Comparison of ENCODE assay signal across 8 cellular contexts in genomic region chr12:13195848-13196301, GRCh38. TPM values are rescaled to one million over a fixed set of nuclear protein-coding genes. Genes with fewer than 3 reads are reported as not detected.
DNase-seq lines count a peak whose midpoint lies in the region; ATAC-seq and TF ChIP-seq lines count a peak whose summit lies in the region.

No MANE protein-coding gene starts in this region.

- intact Hi-C loops in colonic mucosa (cut with DNase I), result loop anchor here (5.0 kb wide), 1 partner anchor 94 kb away; the partner anchor contains the start of gene GSG1

- ATAC-seq in GM21367 (IDR thresholded peaks at IDR 0.05; ENCODE audit: unreplicated experiment) (no peak), GM18870 (IDR thresholded peaks at IDR 0.05; ENCODE audit: unreplicated experiment) (no peak)

- H3K9me3 ChIP-seq in colonic mucosa (no peaks in the 10 kb centered on the region), muscle layer of colon (ENCODE audit: low read length) (no peaks in the 10 kb centered on the region)

- TF ChIP-seq CTCF in 22Rv1 (IDR thresholded peaks at IDR 0.05) (no peak), colonic mucosa (IDR thresholded peaks at IDR 0.05) (no peak)

- no peaks in the 10 kb centered on the region for H3K27me3 ChIP-seq in colonic mucosa
- H3K27me3 ChIP-seq in muscle layer of colon (ENCODE audit: control insufficient read depth in 1 of 2, insufficient read depth in 2 of 2, low read length in 2 of 2), result no peaks in the 10 kb centered on the region

- peak; percentile 62 for DNase-seq in LHCN-M2 (ENCODE audit: low read depth)
- DNase-seq in colonic mucosa, result peak; percentile 56
- no peak for DNase-seq in NCI-H774 (lab: John Stamatoyannopoulos, UW)
- DNase-seq in NK-92 treated with Interleukin-12 subunit alpha and Interleukin-12 subunit beta, amount 100 ng/mL, for 24 hours (lab: John Stamatoyannopoulos, UW), result no peak

- H3K27ac ChIP-seq in 22Rv1, result peak overlapping the region; percentile 9
- peak overlapping the region; percentile 87 for H3K27ac ChIP-seq in colonic mucosa
- H3K27ac ChIP-seq in muscle layer of colon (ENCODE audit: low read depth, low read length), result peak overlapping the region; percentile 76

- H3K4me1 ChIP-seq in colonic mucosa (peaks cover 13% of the 10 kb centered on the region), muscle layer of colon (ENCODE audit: insufficient read depth, low read length) (peaks cover 26% of the 10 kb centered on the region)

- H3K4me3 ChIP-seq in colonic mucosa, result no peak overlapping the region
- H3K4me3 ChIP-seq in muscle layer of colon (ENCODE audit: low read depth in 1 of 2, low read length in 2 of 2), result no peak overlapping the region

- H3K36me3 ChIP-seq in colonic mucosa, result no peaks in the 10 kb centered on the region
- H3K36me3 ChIP-seq in muscle layer of colon (ENCODE audit: insufficient read depth, low read length), result no peaks in the 10 kb centered on the region

- H3K9ac ChIP-seq in colonic mucosa (ENCODE audit: low read depth in 2 of 2, low read length in 2 of 2), result peak overlapping the region in 1 of 2 donors; percentile 83
- H3K9ac ChIP-seq in muscle layer of colon (ENCODE audit: low read length), result no peak overlapping the region

RNA-seq across cellular contexts. Expression of gene EMP1, which starts 0.7 kb away (rescaled TPM):
- total RNA-seq in LHCN-M2 (2014; rRNA removed), result 590 and 679 TPM in 2 replicates
- 194 TPM for polyA plus RNA-seq in LHCN-M2 (2012)
- 100 to 1,000 TPM; 265 to 667 TPM for total RNA-seq in colonic mucosa

Comparison
In these comparisons a context has a peak if more than half of its experiments do, and no peak if none do; other contexts are left out.
1. H3K27ac ChIP-seq: peak in every context shown above with its lines; median percentile 87 in colonic mucosa; 76 in muscle layer of colon; 9 in 22Rv1.
2. DNase-seq: peak in LHCN-M2 (single experiment) and colonic mucosa (single experiment); none in NCI-H774 (single experiment) and NK-92 treated with Interleukin-12 subunit alpha and Interleukin-12 subunit beta, amount 100 ng/mL, for 24 hours (single experiment).